Comparison of ENCODE assay signal across 14 cellular contexts in the genomic region with DNA sequence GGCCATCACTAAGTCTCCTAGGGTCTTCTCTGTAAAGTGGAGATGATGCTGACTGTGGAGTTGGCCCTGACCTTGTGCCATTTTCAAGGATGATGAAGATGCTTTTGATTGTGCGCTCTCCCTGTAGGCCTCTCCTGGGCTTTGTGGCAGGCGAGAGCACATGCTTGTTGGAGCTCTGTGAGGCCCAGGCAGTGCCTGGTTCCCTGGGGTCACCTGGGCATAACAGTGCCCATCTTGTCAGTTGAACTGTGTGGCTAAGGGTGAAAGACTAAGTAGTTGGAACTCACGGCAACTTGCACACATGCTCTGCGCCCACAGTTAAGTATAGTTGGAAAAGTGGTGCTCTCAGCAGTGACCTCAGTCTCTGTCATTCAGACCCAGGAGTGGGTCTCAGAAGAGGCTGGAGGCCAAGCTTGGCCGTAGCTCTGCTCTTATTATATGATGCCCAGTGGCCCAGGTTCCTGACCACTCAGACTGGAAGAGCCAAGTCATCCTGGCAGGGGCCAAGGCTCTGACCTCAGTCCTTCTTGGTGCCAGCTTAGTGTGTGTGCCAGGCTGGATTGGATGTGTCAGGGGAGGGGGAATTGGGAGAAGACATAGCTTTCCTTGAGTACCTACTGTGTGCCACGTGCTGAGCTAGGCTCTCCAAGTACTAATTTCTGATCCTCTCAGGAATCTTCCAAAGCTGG.
DNase-seq lines count a peak whose midpoint lies in the region; ATAC-seq and TF ChIP-seq lines count a peak whose summit lies in the region.
"Had no signal": no experiment of that assay in that cellular context is flagged by ENCODE, and none has a peak within 500 bp of the region (broad histone marks: within the 10 kb centered on the region; RNA-seq: fewer than 3 reads in every experiment).

No MANE protein-coding gene starts in this region.

- H3K9me3 Mint-ChIP-seq in activated CD4-positive, alpha-beta T cell treated with anti-CD3 and anti-CD28 coated beads, Interleukin-2, amount 10 ng/mL, durations not matched to agents 7 days and 5 days = no peaks in the 10 kb centered on the region

- POLR2A ChIA-PET in activated CD4-positive, alpha-beta T cell treated with anti-CD3 and anti-CD28 coated beads, Interleukin-2, amount 10 ng/mL, durations not matched to agents 7 days and 5 days (lab: Charles Lee) = no interaction called here

- no peaks in the 10 kb centered on the region for H3K36me3 ChIP-seq in neuronal stem cell (replicated peaks in 1 of 2; ENCODE audit: control insufficient read depth in 2 of 2, insufficient read depth in 2 of 2, low read length in 2 of 2)

- H3K4ac ChIP-seq in neuronal stem cell (ENCODE audit: low read length) = peak overlapping the region; percentile 86

- H3K4me3 Mint-ChIP-seq in activated CD4-positive, alpha-beta T cell treated with anti-CD3 and anti-CD28 coated beads, Interleukin-2, amount 10 ng/mL, durations not matched to agents 7 days and 5 days = no peak overlapping the region

- H2BK5ac ChIP-seq in neuronal stem cell (ENCODE audit: low read length) = no peak overlapping the region

- no peak for TF ChIP-seq CTCF in coronary artery (IDR thresholded peaks at IDR 0.05)

- H2BK12ac ChIP-seq in neuronal stem cell (ENCODE audit: low read length) = no peak overlapping the region

- no peaks in the 10 kb centered on the region for H3K27me3 ChIP-seq in neuronal stem cell (ENCODE audit: control insufficient read depth in 3 of 3, insufficient read depth in 3 of 3, low read depth in 1 of 3, low read length in 3 of 3)

- no peak overlapping the region for H3K9ac ChIP-seq in neuronal stem cell (ENCODE audit: low read depth, low read length, poor library complexity)
- H3K9ac ChIP-seq: GM23248 had no signal

- H4K91ac ChIP-seq in neuronal stem cell (ENCODE audit: low read depth, low read length, poor library complexity) = no peak overlapping the region

- no peak overlapping the region for H3K27ac ChIP-seq in coronary artery
- H3K27ac ChIP-seq in neuronal stem cell (replicated peaks; ENCODE audit: low read length) = no peak overlapping the region
- H3K27ac ChIP-seq: GM23248 had no signal

- H2AK5ac ChIP-seq in neuronal stem cell (ENCODE audit: low read depth, low read length) = peak overlapping the region; percentile 34

- no peak overlapping the region for H3K27ac Mint-ChIP-seq in activated CD4-positive, alpha-beta T cell treated with anti-CD3 and anti-CD28 coated beads, Interleukin-2, amount 10 ng/mL, durations not matched to agents 7 days and 5 days

- H3K4me3 ChIP-seq in coronary artery (no peak overlapping the region), neuronal stem cell (ENCODE audit: low read length in 2 of 2) (no peak overlapping the region)
- H3K4me3 ChIP-seq: GM23248 had no signal

- no peak for ATAC-seq in stimulated activated naive CD8-positive, alpha-beta T cell treated with anti-CD3 and anti-CD28 coated beads, Interleukin-15, Interleukin-2, amounts not matched to agents 100 U/mL and 50 U/mL, for 24 hours

- H3K18ac ChIP-seq in neuronal stem cell (ENCODE audit: low read length) = no peak overlapping the region

- peak; percentile 2 for DNase-seq in activated CD4-positive, alpha-beta T cell treated with anti-CD3 and anti-CD28 coated beads, Interleukin-2, amount 10 ng/mL, durations not matched to agents 7 days and 5 days
- no peak for DNase-seq in activated CD4-positive, alpha-beta T cell treated with anti-CD3 and anti-CD28 coated beads for 4 hours
- DNase-seq in D341Med (ENCODE audit: low spot score) (peak; percentile 17), coronary artery (ENCODE audit: low spot score) (peak; percentile 29), neuronal stem cell (ENCODE audit: low spot score) (no peak), NCI-H1092 treated with DMSO at 0.1 percent for 48 hours (lab: John Stamatoyannopoulos, UW) (no peak), GM03348 (ENCODE audit: low spot score) (no peak)
- DNase-seq in stimulated activated naive CD8-positive, alpha-beta T cell treated with anti-CD3 and anti-CD28 coated beads, Interleukin-15, Interleukin-2, amounts not matched to agents 100 U/mL and 50 U/mL, for 24 hours = no peak
- DNase-seq: DND-41, GDM1, GM23248, NCI-H1436 treated with DMSO at 0.1 percent for 48 hours, NCI-H345 had no signal

- H3K4me1 ChIP-seq in neuronal stem cell (ENCODE audit: control insufficient read depth in 2 of 2, insufficient read depth in 1 of 2, low read depth in 1 of 2, low read length in 2 of 2) = peaks cover 0 to 1% of the 10 kb centered on the region in 2 donors

- no peaks in the 10 kb centered on the region for H3K79me1 ChIP-seq in neuronal stem cell (ENCODE audit: low read depth, low read length)

- no peak overlapping the region for H2AFZ ChIP-seq in neuronal stem cell (ENCODE audit: low read length)
- H2AFZ ChIP-seq: GM23248 had no signal

- H3K27me3 Mint-ChIP-seq in activated CD4-positive, alpha-beta T cell treated with anti-CD3 and anti-CD28 coated beads, Interleukin-2, amount 10 ng/mL, durations not matched to agents 7 days and 5 days = no peaks in the 10 kb centered on the region

- H4K8ac ChIP-seq in neuronal stem cell (ENCODE audit: low read depth, low read length) = no peak overlapping the region

- CTCF ChIA-PET in activated CD4-positive, alpha-beta T cell treated with anti-CD3 and anti-CD28 coated beads, Interleukin-2, amount 10 ng/mL, durations not matched to agents 7 days and 5 days (lab: Charles Lee) = interaction anchor here (1.4 to 1.8 kb wide), 3 partner anchors 18 to 38 kb away, joined by 3 to 4 read pairs (median 3); no protein-coding TSS in a partner anchor

- H2BK120ac ChIP-seq in neuronal stem cell (ENCODE audit: low read depth, low read length) = no peak overlapping the region

- H3K14ac ChIP-seq in neuronal stem cell (ENCODE audit: low read length) = no peak overlapping the region

- peaks cover 0 to 6% of the 10 kb centered on the region in 2 donors for H3K9me3 ChIP-seq in neuronal stem cell (replicated peaks in 1 of 2; ENCODE audit: control insufficient read depth in 2 of 2, insufficient read depth in 1 of 2, low read depth in 1 of 2, low read length in 2 of 2)
- H3K9me3 ChIP-seq: Caco-2 had no signal

- no peak overlapping the region for H3K23ac ChIP-seq in neuronal stem cell (ENCODE audit: low read depth, low read length, poor library complexity)

- H3K36me3 Mint-ChIP-seq in activated CD4-positive, alpha-beta T cell treated with anti-CD3 and anti-CD28 coated beads, Interleukin-2, amount 10 ng/mL, durations not matched to agents 7 days and 5 days (ENCODE audit: low read depth) = peaks cover 3% of the 10 kb centered on the region

- no CpG with 5 or more reads among the region's 6 CpGs for WGBS in neuronal stem cell (ENCODE audit: extremely low coverage in 2 of 2, insufficient read length in 2 of 2, insufficient replicate concordance in 1 of 2), 2 donors

- no peak overlapping the region for H2BK15ac ChIP-seq in neuronal stem cell (ENCODE audit: low read length)

- no peak overlapping the region for H3K4me2 ChIP-seq in neuronal stem cell (ENCODE audit: insufficient read depth, low read length, poor library complexity, severe bottlenecking)

- H3K4me1 Mint-ChIP-seq in activated CD4-positive, alpha-beta T cell treated with anti-CD3 and anti-CD28 coated beads, Interleukin-2, amount 10 ng/mL, durations not matched to agents 7 days and 5 days = no peaks in the 10 kb centered on the region

Comparison
In these comparisons a context has a peak if more than half of its experiments do, and no peak if none do; other contexts are left out.
1. DNase-seq: peak in activated CD4-positive, alpha-beta T cell treated with anti-CD3 and anti-CD28 coated beads, Interleukin-2, amount 10 ng/mL, durations not matched to agents 7 days and 5 days (single experiment), D341Med (single experiment) and coronary artery (single experiment); none in activated CD4-positive, alpha-beta T cell treated with anti-CD3 and anti-CD28 coated beads for 4 hours (0 of 2), neuronal stem cell (single experiment), NCI-H1092 treated with DMSO at 0.1 percent for 48 hours (single experiment), stimulated activated naive CD8-positive, alpha-beta T cell treated with anti-CD3 and anti-CD28 coated beads, Interleukin-15, Interleukin-2, amounts not matched to agents 100 U/mL and 50 U/mL, for 24 hours (single experiment) and GM03348 (single experiment).